8 cellular contexts compared by ENCODE assay signal in genomic region chr12:30021046-30021833, GRCh38.
"Had no signal": no experiment of that assay in that cellular context is flagged by ENCODE, and none has a peak within 500 bp of the region (broad histone marks: within the 10 kb centered on the region; RNA-seq: fewer than 3 reads in every experiment).

No MANE protein-coding gene starts in this region.

- DNase-seq: activated CD4-positive, CD25-positive, alpha-beta regulatory T cell treated with anti-CD3 and anti-CD28 coated beads, Interleukin-2, amount 50 U/mL, for 72 hours; activated naive CD4-positive, alpha-beta T cell treated with anti-CD3 and anti-CD28 coated beads, Interleukin-2, amount 50 U/mL, for 16 hours; adrenal gland; hypothalamus; occipital lobe; small intestine; trophoblast cell had no signal

- H3K4me3 ChIP-seq: adrenal gland, suprapubic skin had no signal
